1 cellular context compared by ENCODE assay signal in genomic region chr7:1149351-1149794, GRCh38.
TF ChIP-seq lines count a peak whose summit lies in the region.

No MANE protein-coding gene starts in this region.

TF ChIP-seq in HepG2, 621 proteins besides CTCF, POLR2A, EP300 and RAD21:
- no peak for TF ChIP-seq ARID2 (CRISPR knock-in tag; IDR thresholded peaks at IDR 0.05; ENCODE audit: borderline replicate concordance)
- no peak for TF ChIP-seq ZZZ3 (CRISPR knock-in tag; IDR thresholded peaks at IDR 0.05; ENCODE audit: borderline replicate concordance)
- 0 out of 2 replicates have a peak, but pooled peaks have one; percentile 10 for TF ChIP-seq POLR2G (IDR thresholded peaks at IDR 0.05; ENCODE audit: low read depth, low read length)
- peak; percentile 25; the same call in 1 of the 2 replicates for TF ChIP-seq ZC3H13 (CRISPR knock-in tag; IDR thresholded peaks at IDR 0.05)
- TF ChIP-seq AGO1 (IDR thresholded peaks at IDR 0.05; ENCODE audit: low read depth, low read length, poor library complexity, severe bottlenecking): peak; percentile 62
- peak; percentile 91 for TF ChIP-seq AGO2 (optimal IDR thresholded peaks at IDR 0.05; ENCODE audit: low read depth, low read length)
- peak; percentile 19; the same call in 1 of the 2 replicates for TF ChIP-seq ZNF687 (CRISPR knock-in tag; IDR thresholded peaks at IDR 0.05)
- peak; percentile 7; the same call in 1 of the 2 replicates for TF ChIP-seq ZBTB38 (CRISPR knock-in tag; IDR thresholded peaks at IDR 0.05)
